9 cellular contexts compared by ENCODE assay signal in the genomic region with DNA sequence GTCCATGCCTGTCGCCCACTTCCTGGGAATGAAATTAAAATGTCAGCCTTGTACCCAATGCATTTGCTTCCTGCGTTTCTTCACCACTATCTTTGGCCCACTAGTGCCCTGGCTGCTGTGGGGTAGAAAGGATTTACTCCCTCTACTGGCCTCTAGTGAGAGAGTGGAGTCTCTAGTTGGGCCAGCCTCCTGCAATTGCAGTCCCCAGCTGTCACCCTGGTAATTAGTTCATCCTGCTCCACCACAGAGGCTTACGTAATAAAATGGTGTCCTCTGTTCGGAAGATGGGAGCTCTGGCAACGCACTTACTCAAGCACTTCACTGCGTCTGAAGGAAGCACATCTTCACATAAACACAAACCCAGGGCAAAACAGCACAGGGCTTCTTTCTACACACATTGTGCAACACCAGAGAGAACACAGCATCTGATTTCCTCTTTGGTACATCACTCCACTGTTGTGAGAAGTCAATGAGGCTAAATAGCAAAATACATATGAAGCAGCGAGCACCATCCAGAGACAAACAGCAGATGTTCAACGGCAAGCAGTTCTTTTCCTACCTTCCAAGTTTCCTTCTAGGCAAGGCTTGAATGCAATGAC.
A peak's percentile ranks its signal among the peaks of the same experiment; 100 is the strongest.
DNase-seq lines count a peak whose midpoint lies in the region; ATAC-seq, FAIRE-seq and TF ChIP-seq lines count a peak whose summit lies in the region.
"Had no signal": no experiment of that assay in that cellular context is flagged by ENCODE, and none has a peak within 500 bp of the region (broad histone marks: within the 10 kb centered on the region; RNA-seq: fewer than 3 reads in every experiment).

No MANE protein-coding gene starts in this region.

- no peaks in the 10 kb centered on the region for H3K36me3 Mint-ChIP-seq in stimulated activated memory B cell treated with anti-CD40 and anti-IgM and Interleukin-4, amounts not matched to agents 10 μg/mL and 1 μg/mL and 100 μg/mL, for 72 hours

- TF ChIP-seq EP300 in A549 (IDR thresholded peaks at IDR 0.05) (no peak), gastroesophageal sphincter (IDR thresholded peaks at IDR 0.05) (no peak)

- 0 out of 3 replicates have a peak, but pooled peaks cover 2% of the 10 kb centered on the region for H3K9me3 ChIP-seq in A549
- H3K9me3 ChIP-seq in gastroesophageal sphincter, result no peaks in the 10 kb centered on the region
- H3K9me3 ChIP-seq: Peyer's patch had no signal

- H3K4me3 ChIP-seq in A549, result no peak overlapping the region
- no peak overlapping the region for H3K4me3 ChIP-seq in H7 (ENCODE audit: insufficient read depth, low read depth, low read length)
- H3K4me3 ChIP-seq in bronchial epithelial cell (ENCODE audit: low read depth, low read length), result no peak overlapping the region
- H3K4me3 ChIP-seq in gastroesophageal sphincter, result no peak overlapping the region
- H3K4me3 ChIP-seq: Peyer's patch had no signal

- intact Hi-C loops in Right ventricle myocardium inferior (cut with DNase I), result no loop called here

- H3K9me3 Mint-ChIP-seq in stimulated activated memory B cell treated with anti-CD40 and anti-IgM and Interleukin-4, amounts not matched to agents 10 μg/mL and 1 μg/mL and 100 μg/mL, for 72 hours, result no peaks in the 10 kb centered on the region

- H3K27ac ChIP-seq in A549 (no peak overlapping the region), gastroesophageal sphincter (no peak overlapping the region)

- H3K4me1 Mint-ChIP-seq in stimulated activated memory B cell treated with anti-CD40 and anti-IgM and Interleukin-4, amounts not matched to agents 10 μg/mL and 1 μg/mL and 100 μg/mL, for 72 hours, result no peaks in the 10 kb centered on the region

- WGBS in A549 (ENCODE audit: missing lambda C conversion rate), result 15% methylated on average over 8 of the region's 8 CpGs
- 90 to 91% methylated on average over 4 of the region's 8 CpGs for WGBS in gastroesophageal sphincter (ENCODE audit: low coverage in 1 of 2), 2 donors

- H3K27me3 Mint-ChIP-seq in stimulated activated memory B cell treated with anti-CD40 and anti-IgM and Interleukin-4, amounts not matched to agents 10 μg/mL and 1 μg/mL and 100 μg/mL, for 72 hours, result peaks cover 16% of the 10 kb centered on the region

- no peak overlapping the region for H3K4me3 Mint-ChIP-seq in stimulated activated memory B cell treated with anti-CD40 and anti-IgM and Interleukin-4, amounts not matched to agents 10 μg/mL and 1 μg/mL and 100 μg/mL, for 72 hours

- no peak overlapping the region for H3K27ac Mint-ChIP-seq in stimulated activated memory B cell treated with anti-CD40 and anti-IgM and Interleukin-4, amounts not matched to agents 10 μg/mL and 1 μg/mL and 100 μg/mL, for 72 hours

- ATAC-seq in A549 (peak; percentile 41 to 67; a peak in 5 of 6 replicates), gastroesophageal sphincter (no peak), Right ventricle myocardium inferior (no peak)
- no peak for ATAC-seq in stimulated activated memory B cell treated with anti-CD40 and anti-IgM and Interleukin-4, amounts not matched to agents 10 μg/mL and 1 μg/mL and 100 μg/mL, for 72 hours

- TF ChIP-seq POLR2A in A549 (IDR thresholded peaks at IDR 0.05; ENCODE audit: low read length) (no peak), gastroesophageal sphincter (IDR thresholded peaks at IDR 0.05) (no peak)

- TF ChIP-seq CTCF in A549 (IDR thresholded peaks at IDR 0.05), result no peak
- TF ChIP-seq CTCF in bronchial epithelial cell (IDR thresholded peaks at IDR 0.05; ENCODE audit: insufficient read depth, low read length, severe bottlenecking), result no peak
- no peak for TF ChIP-seq CTCF in gastroesophageal sphincter (IDR thresholded peaks at IDR 0.05)

- H3K4me2 ChIP-seq in A549, result no peak overlapping the region

- H3K27me3 ChIP-seq in H7 (ENCODE audit: control insufficient read depth, insufficient read depth, low read length) (no peaks in the 10 kb centered on the region), bronchial epithelial cell (ENCODE audit: control insufficient read depth, insufficient read depth, low read length) (no peaks in the 10 kb centered on the region), gastroesophageal sphincter (no peaks in the 10 kb centered on the region)
- H3K27me3 ChIP-seq: Peyer's patch had no signal

- peak; percentile 3 to 18 for DNase-seq in A549 (ENCODE audit: low read depth in 1 of 2, low spot score in 1 of 2)
- peak; percentile 46 for DNase-seq in H7
- peak; percentile 29 for DNase-seq in NCI-H748 treated with DMSO at 0.1 percent for 48 hours (lab: John Stamatoyannopoulos, UW)
- DNase-seq in bronchial epithelial cell (ENCODE audit: low read depth), result no peak
- DNase-seq in HTR-8/SVneo (ENCODE audit: insufficient read length, low spot score), result no peak
- no peak for DNase-seq in Right ventricle myocardium inferior (ENCODE audit: missing footprints)

- H3K36me3 ChIP-seq in H7 (replicated peaks; ENCODE audit: control insufficient read depth, insufficient read depth, low read length), result no peaks in the 10 kb centered on the region
- no peaks in the 10 kb centered on the region for H3K36me3 ChIP-seq in bronchial epithelial cell (ENCODE audit: control insufficient read depth, insufficient read depth, low read length)
- H3K36me3 ChIP-seq in gastroesophageal sphincter, result no peaks in the 10 kb centered on the region
- H3K36me3 ChIP-seq: Peyer's patch had no signal

- POLR2A ChIA-PET in A549 (lab: Yijun Ruan, JAX), result no interaction called here

- TF ChIP-seq RAD21 in A549 (conservative IDR thresholded peaks at IDR 0.05 in 1 of 2, IDR thresholded peaks at IDR 0.05 in 1 of 2), result peak in 1 of 2 experiments; percentile 12; a peak in 1 of 5 replicates

- no peaks in the 10 kb centered on the region for H3K4me1 ChIP-seq in A549
- no peaks in the 10 kb centered on the region for H3K4me1 ChIP-seq in gastroesophageal sphincter
- H3K4me1 ChIP-seq: Peyer's patch had no signal

- FAIRE-seq in A549 (lab: Jason Lieb, UNC) (no peak), bronchial epithelial cell (lab: Jason Lieb, UNC) (peak; percentile 77), HTR-8/SVneo (lab: Jason Lieb, UNC) (no peak)

- CTCF ChIA-PET in A549 (lab: Yijun Ruan, JAX), result interaction anchor here (1.0 kb wide), 1 partner anchor 57 kb away, joined by 3 read pairs; no protein-coding TSS in a partner anchor

TF ChIP-seq in A549, 52 proteins besides CTCF, POLR2A, EP300 and RAD21:
- TF ChIP-seq FOSB (CRISPR knock-in tag; IDR thresholded peaks at IDR 0.05), result no peak
- no peak for TF ChIP-seq NFE2L2 (conservative IDR thresholded peaks at IDR 0.05; ENCODE audit: low read length)
- no peak for TF ChIP-seq MAZ (IDR thresholded peaks at IDR 0.05; ENCODE audit: borderline replicate concordance, low read depth, low read length)
- TF ChIP-seq TP53 (CRISPR knock-in tag; IDR thresholded peaks at IDR 0.05), result no peak
- no peak for TF ChIP-seq KDM5A (IDR thresholded peaks at IDR 0.05)
- TF ChIP-seq JUN (IDR thresholded peaks at IDR 0.05), result no peak
- TF ChIP-seq, protein P1, sequence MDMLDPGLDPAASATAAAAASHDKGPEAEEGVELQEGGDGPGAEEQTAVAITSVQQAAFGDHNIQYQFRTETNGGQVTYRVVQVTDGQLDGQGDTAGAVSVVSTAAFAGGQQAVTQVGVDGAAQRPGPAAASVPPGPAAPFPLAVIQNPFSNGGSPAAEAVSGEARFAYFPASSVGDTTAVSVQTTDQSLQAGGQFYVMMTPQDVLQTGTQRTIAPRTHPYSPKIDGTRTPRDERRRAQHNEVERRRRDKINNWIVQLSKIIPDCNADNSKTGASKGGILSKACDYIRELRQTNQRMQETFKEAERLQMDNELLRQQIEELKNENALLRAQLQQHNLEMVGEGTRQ (IDR thresholded peaks at IDR 0.05), result no peak
- TF ChIP-seq TFCP2L1 (CRISPR knock-in tag; IDR thresholded peaks at IDR 0.05), result no peak
- no peak for TF ChIP-seq ZNF302 (CRISPR knock-in tag; IDR thresholded peaks at IDR 0.05)
- TF ChIP-seq KDM1A (IDR thresholded peaks at IDR 0.05; ENCODE audit: low read depth), result no peak
- no peak for TF ChIP-seq ZFP36 (IDR thresholded peaks at IDR 0.05; ENCODE audit: borderline replicate concordance, partially characterized antibody)
- TF ChIP-seq MAFK (IDR thresholded peaks at IDR 0.05; ENCODE audit: partially characterized antibody), result no peak
- TF ChIP-seq, protein P2, sequence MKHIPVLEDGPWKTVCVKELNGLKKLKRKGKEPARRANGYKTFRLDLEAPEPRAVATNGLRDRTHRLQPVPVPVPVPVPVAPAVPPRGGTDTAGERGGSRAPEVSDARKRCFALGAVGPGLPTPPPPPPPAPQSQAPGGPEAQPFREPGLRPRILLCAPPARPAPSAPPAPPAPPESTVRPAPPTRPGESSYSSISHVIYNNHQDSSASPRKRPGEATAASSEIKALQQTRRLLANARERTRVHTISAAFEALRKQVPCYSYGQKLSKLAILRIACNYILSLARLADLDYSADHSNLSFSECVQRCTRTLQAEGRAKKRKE (CRISPR knock-in tag; IDR thresholded peaks at IDR 0.05; ENCODE audit: low read depth), result no peak
- TF ChIP-seq BHLHE40 (IDR thresholded peaks at IDR 0.05; ENCODE audit: low read depth, low read length), result no peak
- no peak for TF ChIP-seq HEYL (CRISPR knock-in tag; IDR thresholded peaks at IDR 0.05)
- no peak for TF ChIP-seq RFX5 (IDR thresholded peaks at IDR 0.05)
- no peak for TF ChIP-seq ZSCAN20 (CRISPR knock-in tag; IDR thresholded peaks at IDR 0.05)
- TF ChIP-seq, protein P3, sequence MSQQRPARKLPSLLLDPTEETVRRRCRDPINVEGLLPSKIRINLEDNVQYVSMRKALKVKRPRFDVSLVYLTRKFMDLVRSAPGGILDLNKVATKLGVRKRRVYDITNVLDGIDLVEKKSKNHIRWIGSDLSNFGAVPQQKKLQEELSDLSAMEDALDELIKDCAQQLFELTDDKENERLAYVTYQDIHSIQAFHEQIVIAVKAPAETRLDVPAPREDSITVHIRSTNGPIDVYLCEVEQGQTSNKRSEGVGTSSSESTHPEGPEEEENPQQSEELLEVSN (IDR thresholded peaks at IDR 0.05; ENCODE audit: borderline replicate concordance, low read depth), result no peak

Comparison
In these comparisons a context has a peak if more than half of its experiments do, and no peak if none do; other contexts are left out.
1. ATAC-seq: peak in A549 (2 of 2); none in stimulated activated memory B cell treated with anti-CD40 and anti-IgM and Interleukin-4, amounts not matched to agents 10 μg/mL and 1 μg/mL and 100 μg/mL, for 72 hours (single experiment), gastroesophageal sphincter (single experiment) and Right ventricle myocardium inferior (single experiment).
2. DNase-seq: peak in A549 (2 of 2), H7 (single experiment) and NCI-H748 treated with DMSO at 0.1 percent for 48 hours (single experiment); none in bronchial epithelial cell (single experiment), HTR-8/SVneo (single experiment) and Right ventricle myocardium inferior (single experiment).